In the genomic region with DNA sequence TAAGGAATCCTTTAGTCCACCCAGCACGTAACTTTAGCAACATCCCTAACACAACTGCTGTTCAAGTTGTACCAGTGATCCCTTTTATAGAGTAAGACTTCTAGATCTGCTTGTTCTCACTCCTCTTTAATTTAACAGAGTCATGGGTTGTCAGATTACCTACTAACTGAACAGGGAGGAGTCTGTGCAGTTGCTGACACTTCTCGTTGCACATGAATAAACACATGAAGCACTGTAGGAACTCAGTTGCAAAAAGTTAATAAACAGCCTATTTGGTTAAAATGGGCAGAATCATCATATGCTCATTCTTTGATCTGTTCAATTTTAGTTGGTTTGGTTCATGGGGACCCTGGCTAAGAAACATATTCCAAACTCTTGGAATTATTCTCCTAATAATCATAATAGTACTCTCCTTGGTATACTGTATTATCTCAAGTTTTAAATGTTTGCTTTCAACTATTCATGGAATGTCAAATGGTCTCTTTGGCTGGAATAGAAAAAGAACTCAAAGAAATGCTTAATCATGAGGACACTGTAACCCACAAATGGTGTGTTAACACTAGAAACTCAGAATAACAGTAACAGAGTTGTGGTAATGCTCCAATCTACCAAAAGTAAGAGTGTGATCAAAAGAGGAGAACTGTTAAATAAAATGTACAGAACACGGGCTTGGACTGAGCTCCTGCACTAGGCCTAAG, we compare ENCODE assay signal across 18 cellular contexts. TPM values are rescaled to one million over a fixed set of nuclear protein-coding genes. Genes with fewer than 3 reads are reported as not detected.
A peak's percentile ranks its signal among the peaks of the same experiment; 100 is the strongest.
DNase-seq lines count a peak whose midpoint lies in the region; ATAC-seq and FAIRE-seq lines count a peak whose summit lies in the region.
"Had no signal": no experiment of that assay in that cellular context is flagged by ENCODE, and none has a peak within 500 bp of the region (broad histone marks: within the 10 kb centered on the region; RNA-seq: fewer than 3 reads in every experiment).

No MANE protein-coding gene starts in this region.

- H3K23ac ChIP-seq in neuronal stem cell (ENCODE audit: low read depth, low read length, poor library complexity) = no peak overlapping the region
- H3K23ac ChIP-seq in trophoblast cell (ENCODE audit: low read length) = no peak overlapping the region

- no CpG with 5 or more reads among the region's 3 CpGs for WGBS in neuronal stem cell (ENCODE audit: extremely low coverage in 2 of 2, insufficient read length in 2 of 2, insufficient replicate concordance in 1 of 2), 2 donors
- no CpG with 5 or more reads among the region's 3 CpGs for WGBS in trophoblast cell (ENCODE audit: extremely low coverage, insufficient coverage, insufficient read length)

- H3K4me1 ChIP-seq in neuronal stem cell (ENCODE audit: control insufficient read depth in 2 of 2, insufficient read depth in 1 of 2, low read depth in 1 of 2, low read length in 2 of 2) (peaks cover 0 to 4% of the 10 kb centered on the region in 2 donors), trophoblast cell (ENCODE audit: control insufficient read depth in 1 of 2, insufficient read depth in 2 of 2, low read length in 2 of 2) (no peaks in the 10 kb centered on the region)
- H3K4me1 ChIP-seq: prostate gland had no signal

- H3K4ac ChIP-seq in neuronal stem cell (ENCODE audit: low read length) (no peak overlapping the region), trophoblast cell (ENCODE audit: low read depth, low read length) (no peak overlapping the region)

- H3K36me3 ChIP-seq in neuronal stem cell (replicated peaks in 1 of 2; ENCODE audit: control insufficient read depth in 2 of 2, insufficient read depth in 2 of 2, low read length in 2 of 2) = no peaks in the 10 kb centered on the region
- no peaks in the 10 kb centered on the region for H3K36me3 ChIP-seq in trophoblast cell (ENCODE audit: control insufficient read depth in 1 of 2, insufficient read depth in 2 of 2, low read length in 2 of 2)
- H3K36me3 ChIP-seq: prostate gland had no signal

- no peak overlapping the region for H3K4me2 ChIP-seq in neuronal stem cell (ENCODE audit: insufficient read depth, low read length, poor library complexity, severe bottlenecking)
- H3K4me2 ChIP-seq in trophoblast cell (ENCODE audit: low read length) = no peak overlapping the region

- no peak overlapping the region for H2BK120ac ChIP-seq in neuronal stem cell (ENCODE audit: low read depth, low read length)
- no peak overlapping the region for H2BK120ac ChIP-seq in trophoblast cell (ENCODE audit: insufficient read depth, low read length, poor library complexity)

- H3K79me1 ChIP-seq in neuronal stem cell (ENCODE audit: low read depth, low read length) (no peaks in the 10 kb centered on the region), trophoblast cell (ENCODE audit: low read length) (no peaks in the 10 kb centered on the region)

- H4K8ac ChIP-seq in neuronal stem cell (ENCODE audit: low read depth, low read length) (no peak overlapping the region), trophoblast cell (ENCODE audit: low read depth, low read length) (no peak overlapping the region)

- no peak overlapping the region for H2BK15ac ChIP-seq in neuronal stem cell (ENCODE audit: low read length)

- H3K14ac ChIP-seq in neuronal stem cell (ENCODE audit: low read length) (no peak overlapping the region), trophoblast cell (ENCODE audit: low read length) (no peak overlapping the region)

- peak; percentile 67 for DNase-seq in RCC 7860 (ENCODE audit: low spot score)
- DNase-seq in neuronal stem cell (ENCODE audit: low spot score) = no peak
- no peak for DNase-seq in trophoblast cell
- DNase-seq in cortex of kidney (lab: John Stamatoyannopoulos, UW) = no peak
- DNase-seq: activated CD4-positive, CD25-positive, alpha-beta regulatory T cell treated with anti-CD3 and anti-CD28 coated beads, Interleukin-2, amount 50 U/mL, for 72 hours; activated naive CD8-positive, alpha-beta T cell treated with anti-CD3 and anti-CD28 coated beads, Interleukin-2, amount 10 ng/mL, durations not matched to agents 7 days and 5 days; activated T-cell treated with anti-CD3 and anti-CD28 coated beads for 4 hours; DMS53; H9; NCI-H1048; substantia nigra; T-helper 2 cell had no signal

- FAIRE-seq in RCC 7860 (lab: Jason Lieb, UNC) = peak; percentile 97
- FAIRE-seq: endothelial cell of umbilical vein had no signal

- no peak overlapping the region for H3K27ac ChIP-seq in neuronal stem cell (replicated peaks; ENCODE audit: low read length)
- H3K27ac ChIP-seq in trophoblast cell (ENCODE audit: low read depth, low read length) = no peak overlapping the region
- H3K27ac ChIP-seq: prostate gland had no signal

- ATAC-seq in GM19023 (IDR thresholded peaks at IDR 0.05; ENCODE audit: unreplicated experiment) = peak; percentile 58
- peak; percentile 72 for ATAC-seq in HG02943 (IDR thresholded peaks at IDR 0.05; ENCODE audit: low read depth, unreplicated experiment)
- no peak for ATAC-seq in GM21390 (IDR thresholded peaks at IDR 0.05; ENCODE audit: unreplicated experiment)

- H3K4me3 ChIP-seq in neuronal stem cell (ENCODE audit: low read length in 2 of 2) (no peak overlapping the region), trophoblast cell (ENCODE audit: low read depth, low read length) (no peak overlapping the region)
- H3K4me3 ChIP-seq: prostate gland had no signal

- H2AFZ ChIP-seq in neuronal stem cell (ENCODE audit: low read length) (peak overlapping the region; percentile 67), trophoblast cell (ENCODE audit: insufficient read depth, low read length, poor library complexity) (no peak overlapping the region)

- H2AK5ac ChIP-seq in neuronal stem cell (ENCODE audit: low read depth, low read length) = no peak overlapping the region
- no peak overlapping the region for H2AK5ac ChIP-seq in trophoblast cell (ENCODE audit: low read length)

- H3K18ac ChIP-seq in neuronal stem cell (ENCODE audit: low read length) = no peak overlapping the region
- H3K18ac ChIP-seq in trophoblast cell (ENCODE audit: low read length) = no peak overlapping the region

- H3K27me3 ChIP-seq in neuronal stem cell (ENCODE audit: control insufficient read depth in 3 of 3, insufficient read depth in 3 of 3, low read depth in 1 of 3, low read length in 3 of 3) (no peaks in the 10 kb centered on the region), trophoblast cell (ENCODE audit: insufficient read depth, low read length) (no peaks in the 10 kb centered on the region)

- H3K9me3 ChIP-seq in neuronal stem cell (replicated peaks in 1 of 2; ENCODE audit: control insufficient read depth in 2 of 2, insufficient read depth in 1 of 2, low read depth in 1 of 2, low read length in 2 of 2) (peaks cover 0 to 1% of the 10 kb centered on the region in 2 donors), trophoblast cell (ENCODE audit: insufficient read depth, low read depth, low read length) (no peaks in the 10 kb centered on the region)
- H3K9me3 ChIP-seq: prostate gland had no signal

- H3K9ac ChIP-seq in neuronal stem cell (ENCODE audit: low read depth, low read length, poor library complexity) (no peak overlapping the region), trophoblast cell (ENCODE audit: low read length) (no peak overlapping the region)

- H3K79me2 ChIP-seq in trophoblast cell (ENCODE audit: control insufficient read depth, insufficient read depth, low read length, poor library complexity) = no peaks in the 10 kb centered on the region

- H2BK5ac ChIP-seq in neuronal stem cell (ENCODE audit: low read length) = no peak overlapping the region
- no peak overlapping the region for H2BK5ac ChIP-seq in trophoblast cell (ENCODE audit: low read depth, low read length, poor library complexity)

- H4K12ac ChIP-seq in trophoblast cell (ENCODE audit: low read depth, low read length) = no peak overlapping the region

- H4K91ac ChIP-seq in neuronal stem cell (ENCODE audit: low read depth, low read length, poor library complexity) (no peak overlapping the region), trophoblast cell (ENCODE audit: low read depth, low read length) (no peak overlapping the region)

- H2BK12ac ChIP-seq in neuronal stem cell (ENCODE audit: low read length) (no peak overlapping the region), trophoblast cell (ENCODE audit: low read length) (no peak overlapping the region)

RNA-seq across cellular contexts. Expression of a gene that starts 15.6 kb away (rescaled TPM):
- polyA plus RNA-seq in neuronal stem cell (2013, experiment 1 of 2) = 0.84 TPM
- 0.69 TPM for polyA plus RNA-seq in neuronal stem cell (2013, experiment 2 of 2)
- 0.97 and 1.0 TPM in 2 replicates for polyA plus RNA-seq in trophoblast cell (2013)
- polyA plus RNA-seq: BJ, endothelial cell of umbilical vein had no signal
